Comparison of ENCODE assay signal across 8 cellular contexts in the genomic region with DNA sequence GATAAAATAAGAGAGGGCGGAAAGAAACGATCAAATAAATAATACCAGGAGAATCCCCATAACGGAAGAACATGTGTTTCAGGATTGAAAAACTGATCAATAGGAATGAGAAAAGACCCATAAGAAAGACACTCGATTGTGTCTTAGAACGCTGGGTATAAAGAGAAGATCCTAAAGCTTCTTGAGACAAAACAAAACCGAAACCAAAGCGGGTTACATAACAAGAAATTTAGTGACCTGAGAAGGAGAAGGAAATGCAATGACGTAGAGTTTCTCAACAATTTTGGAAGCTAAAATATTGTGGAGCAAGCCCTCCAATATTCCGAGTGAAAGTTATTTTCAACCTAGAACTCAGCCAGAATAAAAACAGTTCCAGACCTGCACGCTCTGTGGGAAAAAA.
DNase-seq lines count a peak whose midpoint lies in the region; ATAC-seq and TF ChIP-seq lines count a peak whose summit lies in the region.

No MANE protein-coding gene starts in this region.

- no peaks in the 10 kb centered on the region for H3F3A ChIP-seq in smooth muscle cell (ENCODE audit: low read depth)

- no peaks in the 10 kb centered on the region for H3K36me3 ChIP-seq in smooth muscle cell (ENCODE audit: low read depth)

- no peak overlapping the region for H2AFZ ChIP-seq in smooth muscle cell (ENCODE audit: low read depth)

- H3K27ac Mint-ChIP-seq in activated T-cell treated with anti-CD3 and anti-CD28 coated beads, Interleukin-2, amount 50 U/mL, for 72 hours: peak overlapping the region; percentile 91
- no peak overlapping the region for H3K27ac Mint-ChIP-seq in activated T-cell treated with anti-CD3 and anti-CD28 coated beads, Interleukin-2, amount 50 U/mL, for 24 hours

- H3K4me2 ChIP-seq in smooth muscle cell: peak overlapping the region; percentile 86

- H3K4me3 ChIP-seq in smooth muscle cell: peak overlapping the region; percentile 63

- peak overlapping the region; percentile 78 to 81 for H3K4me3 Mint-ChIP-seq in activated T-cell treated with anti-CD3 and anti-CD28 coated beads, Interleukin-2, amount 50 U/mL, for 72 hours
- H3K4me3 Mint-ChIP-seq in activated T-cell treated with anti-CD3 and anti-CD28 coated beads, Interleukin-2, amount 50 U/mL, for 24 hours: no peak overlapping the region

- no peaks in the 10 kb centered on the region for H4K20me1 ChIP-seq in smooth muscle cell (ENCODE audit: low read depth)

- no peak for ATAC-seq in activated T-cell treated with anti-CD3 and anti-CD28 coated beads, Interleukin-2, amount 50 U/mL, for 72 hours (replicated peaks in 1 of 2)
- ATAC-seq in HG03159 (IDR thresholded peaks at IDR 0.05; ENCODE audit: unreplicated experiment): no peak
- ATAC-seq in GM18517 (IDR thresholded peaks at IDR 0.05; ENCODE audit: unreplicated experiment): no peak

- no peaks in the 10 kb centered on the region for H3K36me3 Mint-ChIP-seq in activated T-cell treated with anti-CD3 and anti-CD28 coated beads, Interleukin-2, amount 50 U/mL, for 72 hours (ENCODE audit: insufficient read depth in 2 of 2)
- no peaks in the 10 kb centered on the region for H3K36me3 Mint-ChIP-seq in activated T-cell treated with anti-CD3 and anti-CD28 coated beads, Interleukin-2, amount 50 U/mL, for 24 hours (ENCODE audit: low read depth)

- H3K4me1 Mint-ChIP-seq in activated T-cell treated with anti-CD3 and anti-CD28 coated beads, Interleukin-2, amount 50 U/mL, for 72 hours (ENCODE audit: low read depth): peaks cover 27% of the 10 kb centered on the region
- H3K4me1 Mint-ChIP-seq in activated T-cell treated with anti-CD3 and anti-CD28 coated beads, Interleukin-2, amount 50 U/mL, for 24 hours (ENCODE audit: low read depth): peaks cover 34% of the 10 kb centered on the region

- no peaks in the 10 kb centered on the region for H3K27me3 Mint-ChIP-seq in activated T-cell treated with anti-CD3 and anti-CD28 coated beads, Interleukin-2, amount 50 U/mL, for 72 hours (ENCODE audit: low read depth)
- H3K27me3 Mint-ChIP-seq in activated T-cell treated with anti-CD3 and anti-CD28 coated beads, Interleukin-2, amount 50 U/mL, for 24 hours: peaks cover 3% of the 10 kb centered on the region

- H3K9me3 ChIP-seq in smooth muscle cell (replicated peaks; ENCODE audit: low read depth): no peaks in the 10 kb centered on the region

- H3K79me2 ChIP-seq in smooth muscle cell (ENCODE audit: low read depth): no peaks in the 10 kb centered on the region

- peaks cover 6% of the 10 kb centered on the region for H3K4me1 ChIP-seq in smooth muscle cell (ENCODE audit: low read depth)

- no peak for DNase-seq in activated T-cell treated with anti-CD3 and anti-CD28 coated beads, Interleukin-2, amount 50 U/mL, for 72 hours
- no peak for DNase-seq in activated T-cell treated with anti-CD3 and anti-CD28 coated beads, Interleukin-2, amount 50 U/mL, for 24 hours
- DNase-seq in NCI-H2196 (lab: John Stamatoyannopoulos, UW; ENCODE audit: unreplicated experiment): peak; percentile 80
- DNase-seq in central memory CD4-positive, alpha-beta T cell: peak; percentile 39
- no peak for DNase-seq in smooth muscle cell (lab: John Stamatoyannopoulos, UW; ENCODE audit: unreplicated experiment)
- no peak for DNase-seq in stimulated activated CD8-positive, alpha-beta memory T cell treated with anti-CD3 and anti-CD28 coated beads, Interleukin-4, amount 100 ng/mL, for 48 hours

- H3K27me3 ChIP-seq in smooth muscle cell (ENCODE audit: low read depth): no peaks in the 10 kb centered on the region

- WGBS in smooth muscle cell (ENCODE audit: low lambda C conversion rate): 95% methylated on average over 10 of the region's 10 CpGs

- H3K9me3 Mint-ChIP-seq in activated T-cell treated with anti-CD3 and anti-CD28 coated beads, Interleukin-2, amount 50 U/mL, for 72 hours: no peaks in the 10 kb centered on the region
- peaks cover 3% of the 10 kb centered on the region for H3K9me3 Mint-ChIP-seq in activated T-cell treated with anti-CD3 and anti-CD28 coated beads, Interleukin-2, amount 50 U/mL, for 24 hours

- H3K27ac ChIP-seq in smooth muscle cell (ENCODE audit: low read depth): no peak overlapping the region

- H3K9ac ChIP-seq in smooth muscle cell (ENCODE audit: low read depth): no peak overlapping the region

- no peak for TF ChIP-seq CTCF in smooth muscle cell (IDR thresholded peaks at IDR 0.05; ENCODE audit: borderline replicate concordance, insufficient read depth, poor library complexity, severe bottlenecking)

Comparison
In these comparisons a context has a peak if more than half of its experiments do, and no peak if none do; other contexts are left out.
1. DNase-seq: peak in NCI-H2196 (single experiment) and central memory CD4-positive, alpha-beta T cell (single experiment); none in activated T-cell treated with anti-CD3 and anti-CD28 coated beads, Interleukin-2, amount 50 U/mL, for 72 hours (0 of 2), activated T-cell treated with anti-CD3 and anti-CD28 coated beads, Interleukin-2, amount 50 U/mL, for 24 hours (single experiment), smooth muscle cell (single experiment) and stimulated activated CD8-positive, alpha-beta memory T cell treated with anti-CD3 and anti-CD28 coated beads, Interleukin-4, amount 100 ng/mL, for 48 hours (single experiment).